8 cellular contexts compared by ENCODE assay signal in the genomic region with DNA sequence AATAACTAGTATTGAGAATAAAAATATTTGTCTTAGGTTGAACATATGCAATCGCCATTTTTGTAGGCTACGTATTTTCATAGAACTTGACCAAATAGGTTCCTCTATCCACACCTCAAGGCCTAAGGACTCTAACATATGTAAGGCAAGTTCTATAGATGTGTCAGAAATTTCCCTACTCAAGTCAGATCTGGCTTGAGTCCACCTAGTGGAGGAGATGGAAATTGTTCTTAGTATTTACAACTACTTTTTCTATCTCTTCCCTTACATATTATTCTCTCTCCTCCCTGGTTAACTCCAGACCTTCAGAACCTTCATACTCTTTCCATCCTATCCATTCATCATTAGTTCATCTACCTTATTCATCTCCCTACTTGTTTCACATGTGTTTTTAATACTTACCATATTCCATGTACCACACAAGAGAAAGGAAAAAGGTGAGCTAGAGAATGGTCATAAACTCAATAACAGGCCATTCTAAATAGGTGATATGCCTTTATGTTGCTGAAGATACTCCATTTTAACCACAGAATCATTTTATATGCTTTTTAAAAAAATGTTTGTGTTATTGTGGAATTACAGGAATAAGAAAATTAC.
A peak's percentile ranks its signal among the peaks of the same experiment; 100 is the strongest.
DNase-seq lines count a peak whose midpoint lies in the region; ATAC-seq and TF ChIP-seq lines count a peak whose summit lies in the region.

No MANE protein-coding gene starts in this region.

- H3K36me3 ChIP-seq in KMS-11 (ENCODE audit: insufficient read depth) (no peaks in the 10 kb centered on the region), hepatocyte (replicated peaks; ENCODE audit: insufficient read depth, low read depth) (no peaks in the 10 kb centered on the region)

- WGBS in hepatocyte (ENCODE audit: low lambda C conversion rate, missing lambda C conversion rate), result 89% methylated on average over 2 of the region's 2 CpGs

- TF ChIP-seq CTCF in KMS-11 (conservative IDR thresholded peaks at IDR 0.05; ENCODE audit: low read depth, low read length) (peak; percentile 55), hepatocyte (IDR thresholded peaks at IDR 0.05; ENCODE audit: poor library complexity) (peak; percentile 47)

- H4K20me1 ChIP-seq in KMS-11 (ENCODE audit: insufficient read depth) (no peaks in the 10 kb centered on the region), hepatocyte (ENCODE audit: insufficient read depth, poor library complexity, severe bottlenecking) (no peaks in the 10 kb centered on the region)

- H3K9me2 ChIP-seq in hepatocyte (replicated peaks; ENCODE audit: insufficient read depth), result no peaks in the 10 kb centered on the region

- H3K4me3 ChIP-seq in KMS-11 (IDR thresholded peaks at IDR 0.05; ENCODE audit: insufficient read depth, low read depth, low read length), result no peak overlapping the region
- no peak overlapping the region for H3K4me3 ChIP-seq in hepatocyte

- H2AFZ ChIP-seq in KMS-11 (ENCODE audit: low read depth), result no peak overlapping the region
- no peak overlapping the region for H2AFZ ChIP-seq in hepatocyte

- H3K9me3 Mint-ChIP-seq in activated naive CD8-positive, alpha-beta T cell treated with anti-CD3 and anti-CD28 coated beads, Interleukin-2, amount 50 U/mL, for 24 hours, result no peaks in the 10 kb centered on the region
- H3K9me3 Mint-ChIP-seq in activated naive CD8-positive, alpha-beta T cell treated with anti-CD3 and anti-CD28 coated beads for 36 hours, result no peaks in the 10 kb centered on the region

- intact Hi-C loops in Right ventricle myocardium superior (cut with DNase I), result loop anchor here (10.0 kb wide), 1 partner anchor 86 kb away; no protein-coding TSS in a partner anchor

- no peaks in the 10 kb centered on the region for H3K27me3 ChIP-seq in KMS-11 (ENCODE audit: insufficient read depth, low read depth)
- H3K27me3 ChIP-seq in hepatocyte, result no peaks in the 10 kb centered on the region

- H3K9ac ChIP-seq in KMS-11, result no peak overlapping the region

- H3K9me3 ChIP-seq in T-helper 17 cell (ENCODE audit: control insufficient read depth, low read length, poor library complexity, severe bottlenecking) (no peaks in the 10 kb centered on the region), hepatocyte (ENCODE audit: low read depth) (no peaks in the 10 kb centered on the region)

- H3K4me1 ChIP-seq in KMS-11 (ENCODE audit: low read depth, poor library complexity, severe bottlenecking) (no peaks in the 10 kb centered on the region), hepatocyte (ENCODE audit: insufficient read depth) (no peaks in the 10 kb centered on the region)

- H3K4me2 ChIP-seq in KMS-11 (no peak overlapping the region), hepatocyte (no peak overlapping the region)

- H3K4me3 Mint-ChIP-seq in activated naive CD8-positive, alpha-beta T cell treated with anti-CD3 and anti-CD28 coated beads, Interleukin-2, amount 50 U/mL, for 24 hours, result no peak overlapping the region
- H3K4me3 Mint-ChIP-seq in activated naive CD8-positive, alpha-beta T cell treated with anti-CD3 and anti-CD28 coated beads for 36 hours, result no peak overlapping the region
- H3K4me3 Mint-ChIP-seq in T-helper 17 cell, result no peak overlapping the region

- H3K4me1 Mint-ChIP-seq in activated naive CD8-positive, alpha-beta T cell treated with anti-CD3 and anti-CD28 coated beads, Interleukin-2, amount 50 U/mL, for 24 hours, result peaks cover 10% of the 10 kb centered on the region
- H3K4me1 Mint-ChIP-seq in activated naive CD8-positive, alpha-beta T cell treated with anti-CD3 and anti-CD28 coated beads for 36 hours, result no peaks in the 10 kb centered on the region
- peaks cover 5% of the 10 kb centered on the region for H3K4me1 Mint-ChIP-seq in T-helper 17 cell

- H3K27ac ChIP-seq in KMS-11, result no peak overlapping the region
- no peak overlapping the region for H3K27ac ChIP-seq in hepatocyte

- DNase-seq in activated naive CD8-positive, alpha-beta T cell treated with anti-CD3 and anti-CD28 coated beads, Interleukin-2, amount 50 U/mL, for 24 hours, result no peak
- no peak for DNase-seq in activated naive CD8-positive, alpha-beta T cell treated with anti-CD3 and anti-CD28 coated beads for 36 hours
- DNase-seq in T-helper 17 cell, result no peak
- peak; percentile 63 for DNase-seq in hepatocyte (ENCODE audit: low spot score)
- peak; percentile 57 for DNase-seq in superior temporal gyrus (ENCODE audit: extremely low spot score)
- no peak for DNase-seq in Right ventricle myocardium superior

- no peak overlapping the region for H3K27ac Mint-ChIP-seq in activated naive CD8-positive, alpha-beta T cell treated with anti-CD3 and anti-CD28 coated beads, Interleukin-2, amount 50 U/mL, for 24 hours
- H3K27ac Mint-ChIP-seq in activated naive CD8-positive, alpha-beta T cell treated with anti-CD3 and anti-CD28 coated beads for 36 hours, result no peak overlapping the region
- H3K27ac Mint-ChIP-seq in T-helper 17 cell, result no peak overlapping the region

- no peaks in the 10 kb centered on the region for H3K79me2 ChIP-seq in KMS-11 (ENCODE audit: insufficient read depth, low read depth)
- no peaks in the 10 kb centered on the region for H3K79me2 ChIP-seq in hepatocyte

- H3K36me3 Mint-ChIP-seq in activated naive CD8-positive, alpha-beta T cell treated with anti-CD3 and anti-CD28 coated beads, Interleukin-2, amount 50 U/mL, for 24 hours (ENCODE audit: low read depth), result no peaks in the 10 kb centered on the region
- no peaks in the 10 kb centered on the region for H3K36me3 Mint-ChIP-seq in activated naive CD8-positive, alpha-beta T cell treated with anti-CD3 and anti-CD28 coated beads for 36 hours
- no peaks in the 10 kb centered on the region for H3K36me3 Mint-ChIP-seq in T-helper 17 cell (ENCODE audit: low read depth)

- peak; percentile 33 for ATAC-seq in activated naive CD8-positive, alpha-beta T cell treated with anti-CD3 and anti-CD28 coated beads, Interleukin-2, amount 50 U/mL, for 24 hours
- ATAC-seq in GM21825 (IDR thresholded peaks at IDR 0.05; ENCODE audit: unreplicated experiment) (peak; percentile 76), T-helper 17 cell (peak; percentile 52), Right ventricle myocardium superior (ENCODE audit: poor library complexity) (no peak)

- no peaks in the 10 kb centered on the region for H3K27me3 Mint-ChIP-seq in activated naive CD8-positive, alpha-beta T cell treated with anti-CD3 and anti-CD28 coated beads, Interleukin-2, amount 50 U/mL, for 24 hours
- no peaks in the 10 kb centered on the region for H3K27me3 Mint-ChIP-seq in activated naive CD8-positive, alpha-beta T cell treated with anti-CD3 and anti-CD28 coated beads for 36 hours
- peaks cover 28% of the 10 kb centered on the region for H3K27me3 Mint-ChIP-seq in T-helper 17 cell

Comparison
In these comparisons a context has a peak if more than half of its experiments do, and no peak if none do; other contexts are left out.
1. DNase-seq: peak in hepatocyte (single experiment) and superior temporal gyrus (single experiment); none in activated naive CD8-positive, alpha-beta T cell treated with anti-CD3 and anti-CD28 coated beads, Interleukin-2, amount 50 U/mL, for 24 hours (single experiment), activated naive CD8-positive, alpha-beta T cell treated with anti-CD3 and anti-CD28 coated beads for 36 hours (single experiment), T-helper 17 cell (0 of 3) and Right ventricle myocardium superior (single experiment).